In the genomic region with DNA sequence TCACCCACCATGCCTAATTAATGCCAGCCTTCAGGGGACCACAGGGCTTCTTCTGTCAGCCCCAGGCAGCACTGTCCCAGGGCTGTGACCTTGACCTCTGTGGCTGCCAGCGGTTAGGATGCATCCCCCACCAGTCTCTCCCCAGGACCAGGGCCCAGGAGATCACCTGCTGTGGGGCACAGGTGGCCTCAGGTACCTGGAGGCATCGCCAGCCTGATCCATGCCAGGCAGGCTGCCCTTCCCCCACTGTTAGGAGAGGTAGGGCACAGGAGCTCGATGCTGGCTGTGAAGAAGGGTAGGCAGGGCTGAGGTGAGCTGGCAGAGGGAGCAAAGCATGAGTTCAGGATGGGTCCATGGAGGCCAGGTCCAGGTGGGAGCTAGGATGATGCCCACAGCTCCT, we compare ENCODE assay signal across 2 cellular contexts.
TF ChIP-seq lines count a peak whose summit lies in the region.

No MANE protein-coding gene starts in this region.

TF ChIP-seq in HEK293, 187 proteins besides CTCF, POLR2A, EP300 and RAD21:
- TF ChIP-seq ZNF785 (tag by site-specific recombination; IDR thresholded peaks at IDR 0.05), result no peak
- TF ChIP-seq, protein P1, sequence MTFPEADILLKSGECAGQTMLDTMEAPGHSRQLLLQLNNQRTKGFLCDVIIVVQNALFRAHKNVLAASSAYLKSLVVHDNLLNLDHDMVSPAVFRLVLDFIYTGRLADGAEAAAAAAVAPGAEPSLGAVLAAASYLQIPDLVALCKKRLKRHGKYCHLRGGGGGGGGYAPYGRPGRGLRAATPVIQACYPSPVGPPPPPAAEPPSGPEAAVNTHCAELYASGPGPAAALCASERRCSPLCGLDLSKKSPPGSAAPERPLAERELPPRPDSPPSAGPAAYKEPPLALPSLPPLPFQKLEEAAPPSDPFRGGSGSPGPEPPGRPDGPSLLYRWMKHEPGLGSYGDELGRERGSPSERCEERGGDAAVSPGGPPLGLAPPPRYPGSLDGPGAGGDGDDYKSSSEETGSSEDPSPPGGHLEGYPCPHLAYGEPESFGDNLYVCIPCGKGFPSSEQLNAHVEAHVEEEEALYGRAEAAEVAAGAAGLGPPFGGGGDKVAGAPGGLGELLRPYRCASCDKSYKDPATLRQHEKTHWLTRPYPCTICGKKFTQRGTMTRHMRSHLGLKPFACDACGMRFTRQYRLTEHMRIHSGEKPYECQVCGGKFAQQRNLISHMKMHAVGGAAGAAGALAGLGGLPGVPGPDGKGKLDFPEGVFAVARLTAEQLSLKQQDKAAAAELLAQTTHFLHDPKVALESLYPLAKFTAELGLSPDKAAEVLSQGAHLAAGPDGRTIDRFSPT (tag by site-specific recombination; IDR thresholded peaks at IDR 0.05), result peak; percentile 53; the same call in 1 of the 2 replicates

TF ChIP-seq in GM12878, 131 proteins besides CTCF, POLR2A, EP300 and RAD21:
- TF ChIP-seq, protein P2, sequence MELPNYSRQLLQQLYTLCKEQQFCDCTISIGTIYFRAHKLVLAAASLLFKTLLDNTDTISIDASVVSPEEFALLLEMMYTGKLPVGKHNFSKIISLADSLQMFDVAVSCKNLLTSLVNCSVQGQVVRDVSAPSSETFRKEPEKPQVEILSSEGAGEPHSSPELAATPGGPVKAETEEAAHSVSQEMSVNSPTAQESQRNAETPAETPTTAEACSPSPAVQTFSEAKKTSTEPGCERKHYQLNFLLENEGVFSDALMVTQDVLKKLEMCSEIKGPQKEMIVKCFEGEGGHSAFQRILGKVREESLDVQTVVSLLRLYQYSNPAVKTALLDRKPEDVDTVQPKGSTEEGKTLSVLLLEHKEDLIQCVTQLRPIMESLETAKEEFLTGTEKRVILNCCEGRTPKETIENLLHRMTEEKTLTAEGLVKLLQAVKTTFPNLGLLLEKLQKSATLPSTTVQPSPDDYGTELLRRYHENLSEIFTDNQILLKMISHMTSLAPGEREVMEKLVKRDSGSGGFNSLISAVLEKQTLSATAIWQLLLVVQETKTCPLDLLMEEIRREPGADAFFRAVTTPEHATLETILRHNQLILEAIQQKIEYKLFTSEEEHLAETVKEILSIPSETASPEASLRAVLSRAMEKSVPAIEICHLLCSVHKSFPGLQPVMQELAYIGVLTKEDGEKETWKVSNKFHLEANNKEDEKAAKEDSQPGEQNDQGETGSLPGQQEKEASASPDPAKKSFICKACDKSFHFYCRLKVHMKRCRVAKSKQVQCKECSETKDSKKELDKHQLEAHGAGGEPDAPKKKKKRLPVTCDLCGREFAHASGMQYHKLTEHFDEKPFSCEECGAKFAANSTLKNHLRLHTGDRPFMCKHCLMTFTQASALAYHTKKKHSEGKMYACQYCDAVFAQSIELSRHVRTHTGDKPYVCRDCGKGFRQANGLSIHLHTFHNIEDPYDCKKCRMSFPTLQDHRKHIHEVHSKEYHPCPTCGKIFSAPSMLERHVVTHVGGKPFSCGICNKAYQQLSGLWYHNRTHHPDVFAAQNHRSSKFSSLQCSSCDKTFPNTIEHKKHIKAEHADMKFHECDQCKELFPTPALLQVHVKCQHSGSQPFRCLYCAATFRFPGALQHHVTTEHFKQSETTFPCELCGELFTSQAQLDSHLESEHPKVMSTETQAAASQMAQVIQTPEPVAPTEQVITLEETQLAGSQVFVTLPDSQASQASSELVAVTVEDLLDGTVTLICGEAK (IDR thresholded peaks at IDR 0.05; ENCODE audit: borderline replicate concordance), result no peak
- TF ChIP-seq FOXM1 (IDR thresholded peaks at IDR 0.05; ENCODE audit: low read depth, low read length) (no peak), BMI1 (IDR thresholded peaks at IDR 0.05; ENCODE audit: borderline replicate concordance) (no peak), MEF2A (IDR thresholded peaks at IDR 0.05; ENCODE audit: insufficient read depth, low read depth, low read length) (no peak), ATF7 (IDR thresholded peaks at IDR 0.05; ENCODE audit: low read depth) (no peak), CHD1 (IDR thresholded peaks at IDR 0.05; ENCODE audit: low read depth, low read length) (no peak), EED (IDR thresholded peaks at IDR 0.05; ENCODE audit: low read depth) (no peak), E2F8 (IDR thresholded peaks at IDR 0.05; ENCODE audit: low read depth, partially characterized antibody) (no peak), SUZ12 (IDR thresholded peaks at IDR 0.05; ENCODE audit: unreplicated experiment) (no peak), YY1 (IDR thresholded peaks at IDR 0.05; ENCODE audit: low read depth, low read length) (no peak), E2F4 (IDR thresholded peaks at IDR 0.05; ENCODE audit: low read depth, low read length) (no peak), TBL1XR1 (IDR thresholded peaks at IDR 0.05; ENCODE audit: low read depth, low read length) (no peak)
